ENCODE assay signal across 37 cellular contexts in genomic region chr14:94779713-94780112, GRCh38. TPM values are rescaled to one million over a fixed set of nuclear protein-coding genes. Genes with fewer than 3 reads are reported as not detected.
"Had no signal": no experiment of that assay in that cellular context is flagged by ENCODE, and none has a peak within 500 bp of the region (broad histone marks: within the 10 kb centered on the region; RNA-seq: fewer than 3 reads in every experiment).

No MANE protein-coding gene starts in this region.

- H3K27me3 ChIP-seq: ascending aorta had no signal

- ATAC-seq: activated CD4-positive, CD25-positive, alpha-beta regulatory T cell treated with anti-CD3 and anti-CD28 coated beads, Interleukin-2, amount 50 U/mL, for 24 hours; activated CD8-positive, alpha-beta memory T cell treated with anti-CD3 and anti-CD28 coated beads, Interleukin-2, amount 10 ng/mL, durations not matched to agents 7 days and 5 days; activated CD8-positive, alpha-beta T cell treated with anti-CD3 and anti-CD28 coated beads, Interleukin-2, amount 10 ng/mL, durations not matched to agents 7 days and 5 days; activated naive CD8-positive, alpha-beta T cell treated with anti-CD3 and anti-CD28 coated beads, Interleukin-2, amount 50 U/mL, for 24 hours; effector memory CD8-positive, alpha-beta T cell; foreskin keratinocyte; gastrocnemius medialis; heart left ventricle; T-cell had no signal

- DNase-seq: activated B cell treated with CpG ODN at 0.5 μM for 24 hours; activated CD4-positive, alpha-beta memory T cell treated with anti-CD3 and anti-CD28 coated beads for 36 hours; activated CD4-positive, alpha-beta T cell treated with anti-CD3 and anti-CD28 coated beads for 48 hours; activated CD4-positive, alpha-beta T cell treated with anti-CD3 and anti-CD28 coated beads, Interleukin-2, amount 50 U/mL, for 1 hour; activated CD8-positive, alpha-beta memory T cell treated with anti-CD3 and anti-CD28 coated beads, Interleukin-2, amount 10 ng/mL, durations not matched to agents 7 days and 5 days; activated CD8-positive, alpha-beta memory T cell treated with anti-CD3 and anti-CD28 coated beads, Interleukin-2, amount 50 U/mL, for 4 hours; activated CD8-positive, alpha-beta T cell treated with anti-CD3 and anti-CD28 coated beads, Interleukin-2, amount 10 ng/mL, durations not matched to agents 7 days and 5 days; activated effector memory CD4-positive, alpha-beta T cell treated with anti-CD3 and anti-CD28 coated beads, Interleukin-2, amount 50 U/mL, for 16 hours; activated naive CD4-positive, alpha-beta T cell treated with anti-CD3 and anti-CD28 coated beads for 36 hours; activated naive CD8-positive, alpha-beta T cell treated with anti-CD3 and anti-CD28 coated beads for 36 hours; activated naive CD8-positive, alpha-beta T cell treated with anti-CD3 and anti-CD28 coated beads, Interleukin-2, amount 50 U/mL, for 24 hours; activated T-cell treated with anti-CD3 and anti-CD28 coated beads, Interleukin-2, amount 50 U/mL, for 1 hour; activated T-cell treated with anti-CD3 and anti-CD28 coated beads, Interleukin-2, amount 50 U/mL, for 48 hours; adrenal gland; amygdala; cortex of kidney; dermis blood vessel endothelial cell; effector CD4-positive, alpha-beta T cell; effector memory CD8-positive, alpha-beta T cell; erythroblast; foreskin keratinocyte; gastrocnemius medialis; glutamatergic neuron; heart left ventricle; T-cell; T1000; WERI-Rb-1 had no signal

- H3K4me3 ChIP-seq: adrenal gland, ascending aorta, breast epithelium, cardiac muscle cell, esophagus muscularis mucosa, gastrocnemius medialis, heart left ventricle had no signal

- H3K36me3 ChIP-seq: adrenal gland, ascending aorta, breast epithelium, cardiac muscle cell, esophagus muscularis mucosa, gastrocnemius medialis, heart left ventricle, WERI-Rb-1 had no signal

- H3K27ac ChIP-seq: adrenal gland, ascending aorta, breast epithelium, cardiac muscle cell, esophagus muscularis mucosa, foreskin keratinocyte, gastrocnemius medialis, heart left ventricle, WERI-Rb-1 had no signal

- H3K9me3 ChIP-seq: adrenal gland, ascending aorta, breast epithelium, esophagus muscularis mucosa, gastrocnemius medialis, heart left ventricle had no signal

- H3K4me1 ChIP-seq: adrenal gland, ascending aorta, breast epithelium, foreskin keratinocyte, gastrocnemius medialis had no signal

RNA-seq across cellular contexts. Expression of gene GSC, which starts 9.8 kb away (rescaled TPM):
- total RNA-seq: activated B cell treated with CpG ODN at 0.5 μM for 24 hours; activated CD4-positive, alpha-beta memory T cell treated with anti-CD3 and anti-CD28 coated beads for 36 hours; activated CD8-positive, alpha-beta memory T cell treated with anti-CD3 and anti-CD28 coated beads for 36 hours; activated CD8-positive, alpha-beta T cell treated with anti-CD3 and anti-CD28 coated beads, Interleukin-2, amount 10 ng/mL, durations not matched to agents 7 days and 5 days; activated naive CD4-positive, alpha-beta T cell treated with anti-CD3 and anti-CD28 coated beads for 36 hours; activated naive CD8-positive, alpha-beta T cell treated with anti-CD3 and anti-CD28 coated beads for 36 hours; activated T-helper 1 cell treated with anti-CD3 and anti-CD28 coated beads, Interleukin-12 subunit alpha, Interleukin-12 subunit beta, Interleukin-2, Interleukin-4 antibody, amounts not matched to agents 30 ng/mL and 10 ng/mL and 1 ng/mL, durations not matched to agents 14 hours and 24 hours and 36 hours; activated T-helper 2 cell treated with anti-CD3 and anti-CD28 coated beads, Interferon-gamma antibody, Interleukin-2, Interleukin-4, amounts not matched to agents 10 μg/mL and 5 μg/mL and 100 μg/mL, durations not matched to agents 14 hours and 24 hours and 36 hours; ascending aorta; cerebellum; dermis blood vessel endothelial cell; foreskin keratinocyte; T-helper 2 cell treated with Interferon-gamma antibody and Interleukin-4, amounts not matched to agents 100 ng/mL and 5 ng/mL, for 36 hours had no signal
